ENCODE assay signal across 28 cellular contexts in the genomic region with DNA sequence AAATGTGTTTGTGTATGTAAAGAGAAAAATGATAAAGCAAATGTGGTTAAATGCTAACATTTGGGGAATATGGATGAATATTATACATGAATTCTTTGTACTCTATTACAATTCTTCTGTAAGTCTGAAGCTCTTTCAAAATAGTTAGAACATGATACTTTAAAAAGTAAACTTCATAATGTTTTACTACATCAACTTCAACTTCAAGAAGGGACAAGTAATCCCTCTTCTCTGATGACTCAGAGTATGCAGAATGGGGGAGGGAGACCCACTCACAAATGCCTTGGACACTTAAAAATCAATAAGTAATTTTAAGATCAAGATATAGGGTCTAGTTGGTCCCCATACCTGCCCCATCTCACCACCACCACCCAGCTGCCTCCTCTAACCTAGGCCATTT.
"Had no signal": no experiment of that assay in that cellular context is flagged by ENCODE, and none has a peak within 500 bp of the region (broad histone marks: within the 10 kb centered on the region; RNA-seq: fewer than 3 reads in every experiment).

No MANE protein-coding gene starts in this region.

- H3K4me1 ChIP-seq: esophagus squamous epithelium, foreskin keratinocyte, left lung, prostate gland, spleen, transverse colon had no signal

- H3K27ac ChIP-seq: coronary artery, esophagus squamous epithelium, foreskin keratinocyte, gastroesophageal sphincter, heart left ventricle, hepatocyte, left lung, neural progenitor cell, prostate gland, sigmoid colon, skin epidermis, spleen, transverse colon had no signal

- H3K27me3 ChIP-seq: esophagus squamous epithelium, gastroesophageal sphincter, heart left ventricle, hepatocyte, left lung, neural progenitor cell, sigmoid colon, spleen, transverse colon had no signal

- H3K27ac Mint-ChIP-seq: effector memory CD8-positive, alpha-beta T cell; naive thymus-derived CD4-positive, alpha-beta T cell; nephron; neural progenitor cell; stimulated activated memory B cell treated with anti-CD40 and anti-IgM and Interleukin-4, amounts not matched to agents 10 μg/mL and 1 μg/mL and 100 μg/mL, for 72 hours; stimulated activated naive CD8-positive, alpha-beta T cell treated with anti-CD3 and anti-CD28 coated beads, Interleukin-15, Interleukin-2, amounts not matched to agents 100 ng/mL and 50 ng/mL, for 24 hours had no signal

- H3K9me3 ChIP-seq: esophagus squamous epithelium, gastroesophageal sphincter, left lung, prostate gland, spleen, thoracic aorta, transverse colon had no signal

- H3K4me3 ChIP-seq: coronary artery, esophagus squamous epithelium, gastroesophageal sphincter, heart left ventricle, hepatocyte, left lung, neural progenitor cell, prostate gland, sigmoid colon, skin epidermis, spleen, thoracic aorta, transverse colon had no signal

- H3K36me3 Mint-ChIP-seq: neural progenitor cell; stimulated activated memory B cell treated with anti-CD40 and anti-IgM and Interleukin-4, amounts not matched to agents 10 μg/mL and 1 μg/mL and 100 μg/mL, for 72 hours had no signal

- H3K4me3 Mint-ChIP-seq: effector memory CD8-positive, alpha-beta T cell; naive thymus-derived CD4-positive, alpha-beta T cell; nephron; neural progenitor cell; stimulated activated memory B cell treated with anti-CD40 and anti-IgM and Interleukin-4, amounts not matched to agents 10 μg/mL and 1 μg/mL and 100 μg/mL, for 72 hours; stimulated activated naive CD8-positive, alpha-beta T cell treated with anti-CD3 and anti-CD28 coated beads, Interleukin-15, Interleukin-2, amounts not matched to agents 100 ng/mL and 50 ng/mL, for 24 hours had no signal

- H3K9me3 Mint-ChIP-seq: effector memory CD8-positive, alpha-beta T cell; stimulated activated memory B cell treated with anti-CD40 and anti-IgM and Interleukin-4, amounts not matched to agents 10 μg/mL and 1 μg/mL and 100 μg/mL, for 72 hours; stimulated activated naive CD8-positive, alpha-beta T cell treated with anti-CD3 and anti-CD28 coated beads, Interleukin-15, Interleukin-2, amounts not matched to agents 100 ng/mL and 50 ng/mL, for 24 hours had no signal

- H3K27me3 Mint-ChIP-seq: stimulated activated memory B cell treated with anti-CD40 and anti-IgM and Interleukin-4, amounts not matched to agents 10 μg/mL and 1 μg/mL and 100 μg/mL, for 72 hours; stimulated activated naive CD8-positive, alpha-beta T cell treated with anti-CD3 and anti-CD28 coated beads, Interleukin-15, Interleukin-2, amounts not matched to agents 100 ng/mL and 50 ng/mL, for 24 hours had no signal

- H3K4me1 Mint-ChIP-seq: naive thymus-derived CD4-positive, alpha-beta T cell; stimulated activated memory B cell treated with anti-CD40 and anti-IgM and Interleukin-4, amounts not matched to agents 10 μg/mL and 1 μg/mL and 100 μg/mL, for 72 hours had no signal

- DNase-seq: dermis blood vessel endothelial cell; effector memory CD8-positive, alpha-beta T cell; erythroblast; esophagus squamous epithelium; foreskin keratinocyte; heart left ventricle; left cardiac atrium; left lung; mesendoderm; midbrain; naive thymus-derived CD4-positive, alpha-beta T cell; right cardiac atrium; sigmoid colon; spleen; stimulated activated CD4-positive, alpha-beta T cell treated with anti-CD3 and anti-CD28 coated beads, Interleukin-4, amount 100 ng/mL, for 4 hours; transverse colon had no signal

- FAIRE-seq: endometrium, islet of Langerhans had no signal

- H3K36me3 ChIP-seq: esophagus squamous epithelium, gastroesophageal sphincter, heart left ventricle, left lung, neural progenitor cell, prostate gland, sigmoid colon, spleen, thoracic aorta, transverse colon had no signal
